ENCODE assay signal across 12 cellular contexts in the genomic region with DNA sequence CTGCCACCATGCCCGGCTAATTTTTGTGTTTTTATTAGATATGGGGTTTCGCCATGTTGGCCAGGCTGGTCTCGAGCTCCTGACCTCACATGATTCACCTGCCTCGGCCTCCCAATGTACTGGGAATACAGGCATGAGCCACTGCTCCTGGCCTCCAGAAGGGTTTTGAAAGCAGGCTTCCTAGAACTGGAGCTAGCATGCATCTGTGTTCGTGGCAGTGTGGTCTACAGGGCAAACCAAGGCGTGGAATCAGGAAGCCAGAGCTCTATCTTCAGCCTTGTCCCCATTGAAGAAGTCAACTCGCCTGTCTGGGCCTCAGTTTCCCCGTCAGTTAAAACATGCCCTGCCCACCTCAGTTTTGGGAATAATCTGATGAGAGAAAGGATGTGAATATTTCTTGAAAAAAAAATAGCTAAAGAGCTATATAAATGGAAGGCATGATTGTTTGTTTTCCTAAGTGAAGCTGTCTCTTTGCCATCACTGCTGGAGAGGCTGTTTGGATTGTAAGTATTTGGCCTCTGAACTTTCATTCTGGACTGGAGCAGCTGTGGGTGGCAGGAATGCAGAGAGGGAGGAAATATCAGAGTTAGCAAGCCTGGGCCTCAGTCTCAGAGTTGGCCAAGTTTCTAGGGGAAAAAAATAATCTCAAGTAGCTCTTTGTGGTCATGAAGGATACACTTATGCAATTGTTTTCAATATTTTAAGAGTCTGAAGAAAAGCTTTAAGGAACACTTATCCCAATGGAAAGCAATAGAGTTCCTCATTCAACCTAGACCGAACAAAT. TPM values are rescaled to one million over a fixed set of nuclear protein-coding genes. Genes with fewer than 3 reads are reported as not detected.
DNase-seq lines count a peak whose midpoint lies in the region; FAIRE-seq and TF ChIP-seq lines count a peak whose summit lies in the region.
"Had no signal": no experiment of that assay in that cellular context is flagged by ENCODE, and none has a peak within 500 bp of the region (broad histone marks: within the 10 kb centered on the region; RNA-seq: fewer than 3 reads in every experiment).

No MANE protein-coding gene starts in this region.

- H3K4me1 ChIP-seq in breast epithelium = peaks cover 4 to 22% of the 10 kb centered on the region in 2 donors
- peaks cover 7 to 15% of the 10 kb centered on the region in 2 donors for H3K4me1 ChIP-seq in kidney (ENCODE audit: control insufficient read depth in 1 of 2, insufficient read depth in 1 of 2, low read depth in 1 of 2, low read length in 2 of 2)
- peaks cover 2 to 16% (median 12%) of the 10 kb centered on the region in 5 donors for H3K4me1 ChIP-seq in subcutaneous abdominal adipose tissue (ENCODE audit: control insufficient read depth in 5 of 5, insufficient read depth in 5 of 5, low read length in 5 of 5)

- TF ChIP-seq POLR2A in breast epithelium (IDR thresholded peaks at IDR 0.05) = no peak

- peak overlapping the region; percentile 78 for H3K27ac Mint-ChIP-seq in HFFc6

- H3K4me3 Mint-ChIP-seq in HFFc6 = peak overlapping the region; percentile 22; the same call in 1 of the 2 replicates

- H3K27me3 Mint-ChIP-seq in HFFc6 (ENCODE audit: insufficient read depth) = peaks cover 1% of the 10 kb centered on the region; the same call in 1 of the 2 replicates

- H3K4me1 Mint-ChIP-seq in HFFc6 (ENCODE audit: low read depth) = peaks cover 88% of the 10 kb centered on the region

- peak; percentile 47 for FAIRE-seq in kidney (lab: Jason Lieb, UNC)
- FAIRE-seq: GM12878 had no signal

- H3K27me3 ChIP-seq in breast epithelium = no peaks in the 10 kb centered on the region
- H3K27me3 ChIP-seq in subcutaneous abdominal adipose tissue (ENCODE audit: control insufficient read depth in 5 of 5, insufficient read depth in 4 of 5, low read length in 5 of 5) = no peaks in the 10 kb centered on the region

- no peak overlapping the region for H3K4me3 ChIP-seq in breast epithelium
- H3K4me3 ChIP-seq in kidney (ENCODE audit: low read length in 2 of 2) = no peak overlapping the region
- no peak overlapping the region for H3K4me3 ChIP-seq in subcutaneous abdominal adipose tissue (ENCODE audit: low read depth in 1 of 5, low read length in 5 of 5)
- H3K4me3 ChIP-seq: GM12878 had no signal

- H3K27ac ChIP-seq in breast epithelium = peak overlapping the region; percentile 74 to 79
- H3K27ac ChIP-seq in kidney (ENCODE audit: low read depth in 2 of 2, low read length in 2 of 2) = peak overlapping the region; percentile 23 to 63
- H3K27ac ChIP-seq in subcutaneous abdominal adipose tissue (ENCODE audit: low read depth, low read length) = peak overlapping the region; percentile 14
- H3K27ac ChIP-seq: WERI-Rb-1 had no signal

- intact Hi-C loops in breast epithelium (cut with DNase I; ENCODE audit: low total_unique reads) (no loop called here), kidney (cut with DNase I) (no loop called here)

- TF ChIP-seq CTCF in HFFc6 (IDR thresholded peaks at IDR 0.05) (no peak), breast epithelium (IDR thresholded peaks at IDR 0.05) (no peak), kidney (IDR thresholded peaks at IDR 0.05; ENCODE audit: borderline replicate concordance, extremely low read depth, insufficient read depth) (no peak)

- no peaks in the 10 kb centered on the region for H3K9me3 ChIP-seq in breast epithelium
- H3K9me3 ChIP-seq in kidney (ENCODE audit: control insufficient read depth in 1 of 2, low read length in 2 of 2) = no peaks in the 10 kb centered on the region
- H3K9me3 ChIP-seq in subcutaneous abdominal adipose tissue (ENCODE audit: control insufficient read depth in 5 of 5, low read length in 5 of 5) = no peaks in the 10 kb centered on the region

- H3K9ac ChIP-seq in kidney (ENCODE audit: low read length in 2 of 2) (no peak overlapping the region), subcutaneous abdominal adipose tissue (ENCODE audit: low read length in 5 of 5) (no peak overlapping the region)

- H3K36me3 ChIP-seq in breast epithelium (no peaks in the 10 kb centered on the region), kidney (ENCODE audit: control insufficient read depth in 1 of 2, insufficient read depth in 2 of 2, low read length in 2 of 2) (no peaks in the 10 kb centered on the region), subcutaneous abdominal adipose tissue (ENCODE audit: control insufficient read depth in 5 of 5, insufficient read depth in 5 of 5, low read length in 5 of 5) (no peaks in the 10 kb centered on the region)
- H3K36me3 ChIP-seq: WERI-Rb-1 had no signal

- peaks cover 10% of the 10 kb centered on the region for H3K36me3 Mint-ChIP-seq in HFFc6 (ENCODE audit: low read depth)

- peak; percentile 86 for DNase-seq in HFFc6
- peak in 1 of 2 donors; percentile 64 for DNase-seq in breast epithelium (ENCODE audit: low spot score in 2 of 2)
- no peak for DNase-seq in kidney
- no peak for DNase-seq in nucleus accumbens (lab: John Stamatoyannopoulos, UW)
- no peak for DNase-seq in activated gamma-delta T cell treated with Interleukin-2 at 50 U/mL for 16 hours
- no peak for DNase-seq in GM19238 (ENCODE audit: insufficient read length, low spot score)
- DNase-seq in pons (ENCODE audit: low spot score) = no peak
- DNase-seq: NCI-H2227 treated with DMSO at 0.1 percent for 48 hours, retina, WERI-Rb-1 had no signal

- peaks cover 3% of the 10 kb centered on the region; the same call in 1 of the 2 replicates for H3K9me3 Mint-ChIP-seq in HFFc6

RNA-seq across cellular contexts. Expression of a gene that starts 36.5 kb away (rescaled TPM):
- 100 to 1,000 TPM; 119 to 309 (median 142) TPM for total RNA-seq in HFFc6 (2021; fragmentation: NEBNext Ultra II Directional; extraction: Animal tissue kit (Norgen Biotek cat#: 25700))
- total RNA-seq in breast epithelium (100 to 1,000 TPM in 1 of 3 donors, 10 to 100 TPM in 2; 68.5 to 144 (median 71.7) TPM), kidney (92.7 TPM)
- 49.6 TPM for polyA plus RNA-seq in kidney (ENCODE audit: insufficient read depth, low read depth, low replicate concordance)

RNA-seq across cellular contexts. Expression of a gene that starts 54.1 kb away (rescaled TPM):
- 100 to 1,000 TPM; 105 to 121 (median 115) TPM for total RNA-seq in HFFc6 (2021; fragmentation: NEBNext Ultra II Directional; extraction: Animal tissue kit (Norgen Biotek cat#: 25700))
- total RNA-seq in breast epithelium = 10 to 100 TPM; 18.6 to 72.5 (median 40.0) TPM
- total RNA-seq in kidney = 21.0 TPM
- polyA plus RNA-seq in kidney (ENCODE audit: insufficient read depth, low read depth, low replicate concordance) = 62.8 TPM

Comparison
In these comparisons a context has a peak if more than half of its experiments do, and no peak if none do; other contexts are left out.
1. H3K27ac ChIP-seq: peak in every context shown above with its lines; median percentile 76 in breast epithelium; 43 in kidney; 14 in subcutaneous abdominal adipose tissue.